Comparison of ENCODE assay signal across 1 cellular context in genomic region chr6:159788757-159789376, GRCh38.
TF ChIP-seq lines count a peak whose summit lies in the region.

No MANE protein-coding gene starts in this region.

TF ChIP-seq in HepG2, 621 proteins besides CTCF, POLR2A, EP300 and RAD21 (continued from another document):
- 0 out of 2 replicates have a peak, but pooled peaks have one; percentile 3 for TF ChIP-seq SP140L (CRISPR knock-in tag; IDR thresholded peaks at IDR 0.05; ENCODE audit: borderline replicate concordance)
